Comparison of ENCODE assay signal across 17 cellular contexts in the genomic region with DNA sequence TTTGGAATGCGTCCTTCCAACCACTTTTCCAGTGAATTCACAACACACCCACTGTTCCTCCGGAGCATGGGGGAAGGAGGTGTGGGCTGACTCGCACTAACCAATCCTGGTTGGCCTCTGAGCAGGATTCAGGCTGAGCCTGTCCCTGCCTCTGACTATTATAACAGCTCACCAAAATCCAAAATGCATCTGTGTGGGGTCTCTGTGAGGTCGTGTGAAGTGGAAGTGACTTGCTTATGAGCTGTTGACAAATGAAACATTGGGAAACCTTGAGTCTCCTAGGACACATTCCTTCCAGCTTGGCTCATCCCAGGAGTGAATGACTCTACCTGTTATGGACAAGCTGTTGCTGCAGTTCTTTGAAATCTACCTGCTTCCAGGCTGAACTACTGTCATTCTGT. TPM values are rescaled to one million over a fixed set of nuclear protein-coding genes. Genes with fewer than 3 reads are reported as not detected.
A peak's percentile ranks its signal among the peaks of the same experiment; 100 is the strongest.
DNase-seq lines count a peak whose midpoint lies in the region; ATAC-seq, FAIRE-seq and TF ChIP-seq lines count a peak whose summit lies in the region.
"Had no signal": no experiment of that assay in that cellular context is flagged by ENCODE, and none has a peak within 500 bp of the region (broad histone marks: within the 10 kb centered on the region; RNA-seq: fewer than 3 reads in every experiment).

No MANE protein-coding gene starts in this region.

- no peak overlapping the region for H2AK5ac ChIP-seq in H1 (ENCODE audit: low read depth, low read length)

- H3K4ac ChIP-seq in H1 (replicated peaks; ENCODE audit: insufficient read length, low read depth, low read length) = no peak overlapping the region

- H3K23me2 ChIP-seq in H1 (ENCODE audit: low read depth, low read length) = peaks cover 18% of the 10 kb centered on the region; the same call in 1 of the 2 replicates

- H3K27me3 ChIP-seq in Caco-2 (replicated peaks; ENCODE audit: control insufficient read depth, insufficient read depth, low read length) = no peaks in the 10 kb centered on the region
- no peaks in the 10 kb centered on the region for H3K27me3 ChIP-seq in PC-3 (ENCODE audit: low read length)
- peaks cover 38 to 63% (median 55%) of the 10 kb centered on the region in 4 experiments for H3K27me3 ChIP-seq in H1 (replicated peaks in 1 of 4; ENCODE audit: control insufficient read depth in 3 of 4, extremely low read depth in 1 of 4, insufficient read depth in 3 of 4, low read length in 3 of 4)

- DNase-seq in Caco-2 (peak in 1 of 2 experiments; percentile 47), PC-3 (peak; percentile 97), H1 (ENCODE audit: low read depth in 1 of 2, low spot score in 2 of 2) (no peak), nephron progenitor cell (no peak), left lobe of liver (ENCODE audit: low spot score) (no peak)
- DNase-seq: activated naive CD8-positive, alpha-beta T cell treated with anti-CD3 and anti-CD28 coated beads, Interleukin-2, amount 10 ng/mL, durations not matched to agents 7 days and 5 days; DMS 273 treated with DMSO at 0.1 percent for 48 hours; NCI-H187 treated with DMSO at 0.1 percent for 48 hours; NCI-H69 had no signal

- peak overlapping the region; percentile 14 for H3K27ac Mint-ChIP-seq in Caco-2 (ENCODE audit: unreplicated experiment)
- no peak overlapping the region for H3K27ac Mint-ChIP-seq in nephron progenitor cell
- H3K27ac Mint-ChIP-seq: activated naive CD8-positive, alpha-beta T cell treated with anti-CD3 and anti-CD28 coated beads, Interleukin-2, amount 10 ng/mL, durations not matched to agents 7 days and 5 days had no signal

- BruUV-seq in Caco-2 (replicated peaks; lab: Mats Ljungman, UMichigan) (no TSS peak), PC-3 (replicated peaks; lab: Mats Ljungman, UMichigan) (no TSS peak)

- H3K23ac ChIP-seq in H1 (ENCODE audit: insufficient read length) = no peak overlapping the region

- H3K4me1 Mint-ChIP-seq in Caco-2 (ENCODE audit: low read depth, unreplicated experiment) = no peaks in the 10 kb centered on the region
- peaks cover 46% of the 10 kb centered on the region for H3K4me1 Mint-ChIP-seq in nephron progenitor cell
- H3K4me1 Mint-ChIP-seq: activated naive CD8-positive, alpha-beta T cell treated with anti-CD3 and anti-CD28 coated beads, Interleukin-2, amount 10 ng/mL, durations not matched to agents 7 days and 5 days had no signal

- no peak overlapping the region for H2BK120ac ChIP-seq in H1 (replicated peaks; ENCODE audit: low read depth, low read length)

- no peaks in the 10 kb centered on the region for H3K36me3 Mint-ChIP-seq in Caco-2 (ENCODE audit: insufficient read depth, unreplicated experiment)
- no peaks in the 10 kb centered on the region for H3K36me3 Mint-ChIP-seq in nephron progenitor cell (ENCODE audit: low read depth)
- H3K36me3 Mint-ChIP-seq: activated naive CD8-positive, alpha-beta T cell treated with anti-CD3 and anti-CD28 coated beads, Interleukin-2, amount 10 ng/mL, durations not matched to agents 7 days and 5 days had no signal

- TF ChIP-seq POLR2A in H1 (IDR thresholded peaks at IDR 0.05; ENCODE audit: control extremely low read depth in 1 of 2, low read depth in 2 of 2, low read length in 2 of 2) = no peak

- H3K4me3 ChIP-seq in Caco-2 (ENCODE audit: low read depth, low read length) = no peak overlapping the region
- H3K4me3 ChIP-seq in PC-3 (ENCODE audit: low read length) = no peak overlapping the region
- peak overlapping the region in 1 of 4 experiments; percentile 67; a peak in 1 of 8 replicates for H3K4me3 ChIP-seq in H1 (ENCODE audit: extremely low read depth in 1 of 4, insufficient read depth in 2 of 4, low read depth in 3 of 4, low read length in 4 of 4)
- H3K4me3 ChIP-seq: prostate gland had no signal

- TF ChIP-seq RAD21 in H1 (IDR thresholded peaks at IDR 0.05 in 1 of 2, conservative IDR thresholded peaks at IDR 0.05 in 1 of 2; ENCODE audit: low read depth in 2 of 2, low read length in 2 of 2) = no peak

- WGBS in H1 (ENCODE audit: extremely low coverage in 1 of 2, insufficient coverage in 1 of 2, insufficient read length in 1 of 2, insufficient replicate concordance in 2 of 2, low coverage in 1 of 2, low lambda C conversion rate in 2 of 2, missing lambda C conversion rate in 1 of 2), 2 experiments = 35% methylated on average over 4 of the region's 4 CpGs; no CpG with 5 or more reads in 1 of the 2 experiments

- no peaks in the 10 kb centered on the region for H3K79me1 ChIP-seq in H1 (ENCODE audit: low read depth, low read length)

- H3K9me3 Mint-ChIP-seq in Caco-2 (ENCODE audit: unreplicated experiment) (no peaks in the 10 kb centered on the region), nephron progenitor cell (no peaks in the 10 kb centered on the region)
- H3K9me3 Mint-ChIP-seq: activated naive CD8-positive, alpha-beta T cell treated with anti-CD3 and anti-CD28 coated beads, Interleukin-2, amount 10 ng/mL, durations not matched to agents 7 days and 5 days had no signal

- no peak overlapping the region for H2BK20ac ChIP-seq in H1 (ENCODE audit: low read length)

- no peak for TF ChIP-seq EP300 in H1 (IDR thresholded peaks at IDR 0.05; ENCODE audit: borderline replicate concordance in 1 of 2, low read depth in 2 of 2, low read length in 2 of 2)

- intact Hi-C loops in Caco-2 (cut with micrococcal nuclease; ENCODE audit: unreplicated experiment) (loop anchor here (1.0 kb wide), 1 partner anchor 18 kb away; no protein-coding TSS in a partner anchor), PC-3 (cut with micrococcal nuclease) (no loop called here)

- H3K56ac ChIP-seq in H1 (replicated peaks; ENCODE audit: insufficient read length, low read depth, low read length) = no peak overlapping the region

- no peaks in the 10 kb centered on the region for H3K27me3 Mint-ChIP-seq in Caco-2 (ENCODE audit: insufficient read depth, unreplicated experiment)
- H3K27me3 Mint-ChIP-seq in nephron progenitor cell (ENCODE audit: low read depth, poor library complexity) = peaks cover 83% of the 10 kb centered on the region

- H3F3A ChIP-seq in PC-3 (ENCODE audit: low read length, unreplicated experiment) = peaks cover 5% of the 10 kb centered on the region

- CTCF ChIA-PET in Caco-2 (lab: Charles Lee) = interaction anchor here (0.6 to 1.8 kb wide), 3 partner anchors 16 to 72 kb away, joined by 3 to 17 read pairs (median 4); no protein-coding TSS in a partner anchor
- CTCF ChIA-PET in PC-3 (lab: Charles Lee) = interaction anchor here (1.5 kb wide), 1 partner anchor 16 kb away, joined by 7 read pairs; no protein-coding TSS in a partner anchor
- CTCF ChIA-PET in H1 (lab: Charles Lee; ENCODE audit: partially characterized antibody) = interaction anchor here (0.6 to 4.1 kb wide), 9 partner anchors 8 to 284 kb away, joined by 3 to 14 read pairs (median 4); no protein-coding TSS in a partner anchor

- H3K36me3 ChIP-seq in Caco-2 (ENCODE audit: control insufficient read depth, insufficient read depth, low read length) = no peaks in the 10 kb centered on the region
- no peaks in the 10 kb centered on the region for H3K36me3 ChIP-seq in PC-3 (ENCODE audit: low read depth, low read length)
- no peaks in the 10 kb centered on the region for H3K36me3 ChIP-seq in H1 (ENCODE audit: control insufficient read depth in 2 of 4, insufficient read depth in 4 of 4, low read length in 3 of 4)
- H3K36me3 ChIP-seq: esophagus muscularis mucosa, prostate gland had no signal

- H3K4me1 ChIP-seq in Caco-2 (peaks cover 17% of the 10 kb centered on the region), PC-3 (ENCODE audit: insufficient read depth, low read length) (peaks cover 31% of the 10 kb centered on the region), H1 (replicated peaks in 1 of 4; ENCODE audit: control insufficient read depth in 3 of 4, insufficient read depth in 4 of 4, low read length in 3 of 4) (peaks cover 2 to 11% (median 6%) of the 10 kb centered on the region in 4 experiments)
- H3K4me1 ChIP-seq: prostate gland had no signal

- no peak overlapping the region for H4K8ac ChIP-seq in H1 (ENCODE audit: extremely low read depth, insufficient read depth, low read length)

- H3K27ac ChIP-seq in PC-3 (ENCODE audit: low read length) (peak overlapping the region; percentile 80), H1 (ENCODE audit: low read depth, low read length) (no peak overlapping the region)
- H3K27ac ChIP-seq: esophagus muscularis mucosa, prostate gland, VCaP had no signal

- no peaks in the 10 kb centered on the region for H3K9me2 ChIP-seq in PC-3 (replicated peaks; ENCODE audit: low read length)

- peak overlapping the region; percentile 88; the same call in 1 of the 2 replicates for H2BK12ac ChIP-seq in H1 (ENCODE audit: low read depth, low read length)

- H3K14ac ChIP-seq in H1 (ENCODE audit: insufficient read length) = no peak overlapping the region

- no peak overlapping the region for H2BK15ac ChIP-seq in H1 (ENCODE audit: low read length)

- no peak overlapping the region for H4K91ac ChIP-seq in H1 (replicated peaks; ENCODE audit: insufficient read length, low read length)

- ATAC-seq in PC-3 (peak; percentile 87), left lobe of liver (no peak), GM18909 (IDR thresholded peaks at IDR 0.05; ENCODE audit: poor library complexity, unreplicated experiment) (no peak), HG03196 (IDR thresholded peaks at IDR 0.05; ENCODE audit: unreplicated experiment) (no peak), HG03571 (IDR thresholded peaks at IDR 0.05; ENCODE audit: unreplicated experiment) (no peak)

- no peaks in the 10 kb centered on the region for H3K79me2 ChIP-seq in PC-3 (ENCODE audit: low read length)
- H3K79me2 ChIP-seq in H1 (ENCODE audit: control insufficient read depth in 1 of 2, insufficient read depth in 2 of 2, low read length in 2 of 2) = no peaks in the 10 kb centered on the region

- H3K18ac ChIP-seq in H1 (ENCODE audit: extremely low read depth, low read length) = no peak overlapping the region

- H3K9ac ChIP-seq in PC-3 (ENCODE audit: low read length) = peak overlapping the region; percentile 60
- H3K9ac ChIP-seq in H1 (replicated peaks in 1 of 4; ENCODE audit: extremely low read depth in 1 of 4, low read depth in 3 of 4, low read length in 3 of 4) = no peak overlapping the region

- H3K4me2 ChIP-seq in PC-3 (ENCODE audit: low read length) = peak overlapping the region; percentile 60
- H3K4me2 ChIP-seq in H1 (ENCODE audit: insufficient read depth in 1 of 2, low read depth in 2 of 2, low read length in 2 of 2) = peak overlapping the region; percentile 71 to 99; a peak in 2 of 4 replicates

- H3K9me3 ChIP-seq in Caco-2 = no peaks in the 10 kb centered on the region
- H3K9me3 ChIP-seq in PC-3 (ENCODE audit: low read length) = no peaks in the 10 kb centered on the region
- no peaks in the 10 kb centered on the region for H3K9me3 ChIP-seq in H1 (ENCODE audit: insufficient read depth in 2 of 2, low read depth in 1 of 2, low read length in 1 of 2)
- H3K9me3 ChIP-seq: esophagus muscularis mucosa, prostate gland had no signal

- H2BK5ac ChIP-seq in H1 (ENCODE audit: low read depth, low read length) = no peak overlapping the region

- no peak for TF ChIP-seq CTCF in Caco-2 (IDR thresholded peaks at IDR 0.05; ENCODE audit: insufficient read depth in 1 of 2, low read depth in 1 of 2, low read length in 1 of 2, severe bottlenecking in 1 of 2, unreplicated experiment in 1 of 2)
- no peak for TF ChIP-seq CTCF in PC-3 (conservative IDR thresholded peaks at IDR 0.05; ENCODE audit: low read depth, low read length)
- TF ChIP-seq CTCF in H1 (IDR thresholded peaks at IDR 0.05; ENCODE audit: control extremely low read depth in 1 of 3, insufficient read depth in 1 of 3, low read depth in 1 of 3, low read length in 3 of 3) = no peak
- TF ChIP-seq CTCF in nephron progenitor cell (IDR thresholded peaks at IDR 0.05) = no peak

- H4K5ac ChIP-seq in H1 (ENCODE audit: insufficient read length, low read depth, low read length) = no peak overlapping the region

- POLR2A ChIA-PET in Caco-2 (lab: Charles Lee) (no interaction called here), PC-3 (lab: Charles Lee; ENCODE audit: unreplicated experiment) (interaction anchor here (0.5 to 0.8 kb wide), 3 partner anchors 16 to 628 kb away, joined by 3 to 5 read pairs (median 4); no protein-coding TSS in a partner anchor), H1 (lab: Charles Lee; ENCODE audit: partially characterized antibody) (interaction anchor here (0.9 to 1.4 kb wide), 2 partner anchors 18 to 33 kb away, joined by 3 read pairs; no protein-coding TSS in a partner anchor)

- H4K20me1 ChIP-seq in PC-3 (ENCODE audit: low read length) (no peaks in the 10 kb centered on the region), H1 (replicated peaks in 1 of 2; ENCODE audit: control insufficient read depth in 1 of 2, insufficient read depth in 2 of 2, low read length in 2 of 2) (peaks cover 1 to 2% of the 10 kb centered on the region in 2 experiments)

- H2AFZ ChIP-seq in PC-3 (ENCODE audit: low read length) (peak overlapping the region; percentile 62), H1 (ENCODE audit: low read length) (no peak overlapping the region)

- no peak overlapping the region for H3K4me3 Mint-ChIP-seq in Caco-2 (ENCODE audit: unreplicated experiment)
- H3K4me3 Mint-ChIP-seq in nephron progenitor cell = peak overlapping the region; percentile 37
- H3K4me3 Mint-ChIP-seq: activated naive CD8-positive, alpha-beta T cell treated with anti-CD3 and anti-CD28 coated beads, Interleukin-2, amount 10 ng/mL, durations not matched to agents 7 days and 5 days had no signal

- FAIRE-seq in H1 (lab: Jason Lieb, UNC) = no peak

RNA-seq across cellular contexts. Expression of a gene that starts 1.5 kb away (rescaled TPM):
- total RNA-seq in Caco-2 (2022) (not detected in 2 replicates), PC-3 (2014; rRNA removed) (not detected in 2 replicates), left lobe of liver (not detected)
- not detected in 2 replicates for total RNA-seq in H1 (2021; fragmentation: NEBNext Ultra II Directional; extraction: Animal tissue kit (Norgen Biotek cat#: 25700))
- polyA plus RNA-seq in H1 (2011; rRNA removed) = 0.06 TPM in 1 of 2 replicates, not detected in the other
- polyA plus RNA-seq in H1 (2011; cell fraction: cytosol; rRNA removed) = not detected
- 0.09 TPM for polyA plus RNA-seq in H1 (2011; cell fraction: nucleus; rRNA removed)
- polyA plus RNA-seq in H1 (2012, experiment 1 of 2) = not detected in 4 replicates
- polyA plus RNA-seq in H1 (2012, experiment 2 of 2) = not detected
- polyA plus RNA-seq in H1 (2013, experiment 1 of 2) = 0.12 TPM
- 0.15 TPM for polyA plus RNA-seq in H1 (2013, experiment 2 of 2)
- polyA minus RNA-seq in H1 (2011; rRNA and poly(A)+ RNA removed) = not detected in 2 replicates
- not detected for polyA minus RNA-seq in H1 (2011; cell fraction: cytosol; rRNA and poly(A)+ RNA removed)
- not detected for polyA minus RNA-seq in H1 (2011; cell fraction: nucleus; rRNA and poly(A)+ RNA removed)
- total RNA-seq: activated naive CD8-positive, alpha-beta T cell treated with anti-CD3 and anti-CD28 coated beads, Interleukin-2, amount 10 ng/mL, durations not matched to agents 7 days and 5 days; esophagus muscularis mucosa; mononuclear cell; prostate gland; ureter had no signal

RNA-seq across cellular contexts. Expression of a gene that starts 52.4 kb away (rescaled TPM):
- total RNA-seq in Caco-2 (2022) = 138 and 149 TPM in 2 replicates
- 191 and 232 TPM in 2 replicates for total RNA-seq in PC-3 (2014; rRNA removed)
- 126 and 128 TPM in 2 replicates for total RNA-seq in H1 (2021; fragmentation: NEBNext Ultra II Directional; extraction: Animal tissue kit (Norgen Biotek cat#: 25700))
- polyA plus RNA-seq in H1 (2011; rRNA removed) = 223 and 288 TPM in 2 replicates
- polyA plus RNA-seq in H1 (2011; cell fraction: cytosol; rRNA removed) = 206 TPM
- polyA plus RNA-seq in H1 (2011; cell fraction: nucleus; rRNA removed) = 196 TPM
- 96.3 to 131 TPM (median 121 TPM) in 4 replicates for polyA plus RNA-seq in H1 (2012, experiment 1 of 2)
- polyA plus RNA-seq in H1 (2012, experiment 2 of 2) = 81.1 TPM
- polyA plus RNA-seq in H1 (2013, experiment 1 of 2) = 88.3 TPM
- polyA plus RNA-seq in H1 (2013, experiment 2 of 2) = 92.6 TPM
- polyA minus RNA-seq in H1 (2011; rRNA and poly(A)+ RNA removed) = 69.6 and 75.5 TPM in 2 replicates
- 91.3 TPM for polyA minus RNA-seq in H1 (2011; cell fraction: cytosol; rRNA and poly(A)+ RNA removed)
- 58.7 TPM for polyA minus RNA-seq in H1 (2011; cell fraction: nucleus; rRNA and poly(A)+ RNA removed)
- total RNA-seq in left lobe of liver = 5.2 TPM

Comparison
In these comparisons a context has a peak if more than half of its experiments do, and no peak if none do; other contexts are left out.
1. RNA of a gene that starts 52.4 kb away (total RNA-seq): 191 to 232 TPM in PC-3, 138 to 149 TPM in Caco-2 and 126 to 128 TPM in H1; 5.2 TPM in left lobe of liver (single experiment); every median in the first group is over 10 times any median in the second.